In genomic region chr2:113078350-113078839, GRCh38 we compare ENCODE assay signal across 11 cellular contexts. TPM values are rescaled to one million over a fixed set of nuclear protein-coding genes. Genes with fewer than 3 reads are reported as not detected.
DNase-seq lines count a peak whose midpoint lies in the region; ATAC-seq, FAIRE-seq and TF ChIP-seq lines count a peak whose summit lies in the region.
"Had no signal": no experiment of that assay in that cellular context is flagged by ENCODE, and none has a peak within 500 bp of the region (broad histone marks: within the 10 kb centered on the region; RNA-seq: fewer than 3 reads in every experiment).

No MANE protein-coding gene starts in this region.

- H3K27ac ChIP-seq in RWPE1: peak overlapping the region; percentile 98
- H3K27ac ChIP-seq in keratinocyte (ENCODE audit: control insufficient read depth, insufficient read depth, low read length): peak overlapping the region; percentile 100
- H3K27ac ChIP-seq: esophagus muscularis mucosa had no signal

- POLR2A ChIA-PET in RWPE1 (lab: Yijun Ruan, JAX; ENCODE audit: low non-redundant PET): no interaction called here

- H4K20me1 ChIP-seq in keratinocyte (ENCODE audit: control insufficient read depth, extremely low read depth, insufficient read depth, low read length): no peaks in the 10 kb centered on the region

- TF ChIP-seq CTCF in RWPE1 (conservative IDR thresholded peaks at IDR 0.05; ENCODE audit: low read depth): no peak
- TF ChIP-seq CTCF in keratinocyte (optimal IDR thresholded peaks at IDR 0.05 in 1 of 3, IDR thresholded peaks at IDR 0.05 in 1 of 3, conservative IDR thresholded peaks at IDR 0.05 in 1 of 3; ENCODE audit: extremely low read depth in 1 of 3, insufficient read depth in 2 of 3, low read length in 3 of 3): no peak

- FAIRE-seq in keratinocyte (lab: Jason Lieb, UNC): peak; percentile 68

- peak overlapping the region; percentile 88 for H3K9ac ChIP-seq in keratinocyte (ENCODE audit: control insufficient read depth, extremely low read depth, insufficient read depth, low read length)

- CTCF ChIA-PET in RWPE1 (lab: Yijun Ruan, JAX): interaction anchor here (0.6 to 2.5 kb wide), 5 partner anchors 15 to 1439 kb away, joined by 3 to 6 read pairs (median 3); no protein-coding TSS in a partner anchor

- peak overlapping the region; percentile 73 for H3K4me2 ChIP-seq in keratinocyte (ENCODE audit: control insufficient read depth, extremely low read depth, insufficient read depth, low read depth, low read length)

- H3K4me3 ChIP-seq in keratinocyte (ENCODE audit: control insufficient read depth in 2 of 3, extremely low read depth in 1 of 3, insufficient read depth in 2 of 3, low read depth in 1 of 3, low read length in 3 of 3): peak overlapping the region in 2 of 3 experiments; percentile 18 to 45
- H3K4me3 ChIP-seq: esophagus muscularis mucosa had no signal

- H3K36me3 ChIP-seq in keratinocyte (ENCODE audit: control insufficient read depth in 2 of 2, extremely low read depth in 1 of 2, insufficient read depth in 2 of 2, low read length in 2 of 2): no peaks in the 10 kb centered on the region
- H3K36me3 ChIP-seq: esophagus muscularis mucosa had no signal

- peaks cover 3% of the 10 kb centered on the region for H3K9me1 ChIP-seq in keratinocyte (ENCODE audit: control insufficient read depth, extremely low read depth, insufficient read depth, low read length)

- H3K4me1 ChIP-seq in keratinocyte (ENCODE audit: control insufficient read depth, extremely low read depth, insufficient read depth, low read length): peaks cover 53% of the 10 kb centered on the region
- H3K4me1 ChIP-seq: esophagus muscularis mucosa had no signal

- peak overlapping the region; percentile 25 for H2AFZ ChIP-seq in keratinocyte (ENCODE audit: control insufficient read depth, low read length)

- H3K79me2 ChIP-seq in keratinocyte (ENCODE audit: control insufficient read depth, insufficient read depth, low read length): no peaks in the 10 kb centered on the region

- H3K27me3 ChIP-seq in keratinocyte (ENCODE audit: control insufficient read depth, extremely low read depth, insufficient read depth, low read length): no peaks in the 10 kb centered on the region

- DNase-seq in HK-2 (ENCODE audit: unreplicated experiment): peak; percentile 39
- peak; percentile 91 for DNase-seq in RWPE1 (ENCODE audit: low spot score)
- DNase-seq in keratinocyte (ENCODE audit: low read depth, low spot score): peak; percentile 87
- peak; percentile 57 for DNase-seq in stromal cell of bone marrow (ENCODE audit: low read depth)
- DNase-seq in UCSD-AML1 (lab: John Stamatoyannopoulos, UW; ENCODE audit: unreplicated experiment): no peak
- DNase-seq in epidermal melanocyte (ENCODE audit: insufficient read length, low spot score): no peak
- DNase-seq: DMS 273 treated with DMSO at 0.1 percent for 48 hours, NCI-H1436 had no signal

- dilution Hi-C loops in keratinocyte (cut with MboI; ENCODE audit: extremely low pct_ligation_motif_present, low sequenced_read_pairs): no loop called here

- ATAC-seq in HG03045 (IDR thresholded peaks at IDR 0.05; ENCODE audit: unreplicated experiment): no peak

- no peaks in the 10 kb centered on the region for H3K9me3 ChIP-seq in keratinocyte (ENCODE audit: control insufficient read depth, low read depth, low read length)
- H3K9me3 ChIP-seq: esophagus muscularis mucosa had no signal

RNA-seq across cellular contexts. Expression of gene IL1F10, which starts 10.6 kb away (rescaled TPM):
- polyA plus RNA-seq in keratinocyte: 0.15 to 0.75 TPM (median 0.37 TPM) in 3 replicates
- 1.9 TPM for polyA plus RNA-seq in keratinocyte (2011; ENCODE audit: low read depth)
- 0.47 and 0.73 TPM in 2 replicates for polyA plus RNA-seq in keratinocyte (2011; cell fraction: cytosol; rRNA removed)
- 0.49 and 0.56 TPM in 2 replicates for polyA plus RNA-seq in keratinocyte (2011; cell fraction: nucleus; rRNA removed)
- polyA plus RNA-seq in keratinocyte (2012; ENCODE audit: low replicate concordance): 0.22 and 6.2 TPM in 2 replicates
- polyA minus RNA-seq in keratinocyte: 0.69 TPM in 1 of 3 replicates, not detected in the others
- polyA minus RNA-seq in keratinocyte (2011; cell fraction: cytosol; rRNA and poly(A)+ RNA removed): not detected
- polyA minus RNA-seq in keratinocyte (2011; cell fraction: nucleus; rRNA and poly(A)+ RNA removed): not detected in 2 replicates
- polyA plus RNA-seq: urinary bladder had no signal

RNA-seq across cellular contexts. Expression of gene IL36RN, which starts 19.4 kb away (rescaled TPM):
- 1.7 to 7.9 TPM (median 3.9 TPM) in 3 replicates for polyA plus RNA-seq in keratinocyte
- polyA plus RNA-seq in keratinocyte (2011; ENCODE audit: low read depth): 30.2 TPM
- polyA plus RNA-seq in keratinocyte (2011; cell fraction: cytosol; rRNA removed): 1.5 and 3.2 TPM in 2 replicates
- polyA plus RNA-seq in keratinocyte (2011; cell fraction: nucleus; rRNA removed): 2.3 and 2.4 TPM in 2 replicates
- 1.2 and 38.5 TPM in 2 replicates for polyA plus RNA-seq in keratinocyte (2012; ENCODE audit: low replicate concordance)
- 0.85 to 5.1 TPM (median 3.0 TPM) in 3 replicates for polyA minus RNA-seq in keratinocyte
- 1.3 TPM for polyA minus RNA-seq in keratinocyte (2011; cell fraction: cytosol; rRNA and poly(A)+ RNA removed)
- 1.6 and 2.7 TPM in 2 replicates for polyA minus RNA-seq in keratinocyte (2011; cell fraction: nucleus; rRNA and poly(A)+ RNA removed)
- polyA plus RNA-seq: urinary bladder had no signal

RNA-seq across cellular contexts. Expression of gene IL36B, which starts 25.7 kb away (rescaled TPM):
- 0.14 to 0.21 TPM (median 0.14 TPM) in 3 replicates for polyA plus RNA-seq in keratinocyte
- 0.34 TPM for polyA plus RNA-seq in keratinocyte (2011; ENCODE audit: low read depth)
- 0.21 TPM in 1 of 2 replicates, not detected in the other for polyA plus RNA-seq in keratinocyte (2011; cell fraction: cytosol; rRNA removed)
- 0.19 TPM in 1 of 2 replicates, not detected in the other for polyA plus RNA-seq in keratinocyte (2011; cell fraction: nucleus; rRNA removed)
- 0.10 and 1.5 TPM in 2 replicates for polyA plus RNA-seq in keratinocyte (2012; ENCODE audit: low replicate concordance)
- polyA minus RNA-seq in keratinocyte: not detected in 3 replicates
- polyA minus RNA-seq in keratinocyte (2011; cell fraction: cytosol; rRNA and poly(A)+ RNA removed): not detected
- not detected in 2 replicates for polyA minus RNA-seq in keratinocyte (2011; cell fraction: nucleus; rRNA and poly(A)+ RNA removed)
- polyA plus RNA-seq: urinary bladder had no signal

RNA-seq across cellular contexts. Expression of gene IL1RN, which starts 49.0 kb away (rescaled TPM):
- polyA plus RNA-seq in keratinocyte: 114 to 190 TPM (median 128 TPM) in 3 replicates
- polyA plus RNA-seq in keratinocyte (2011; ENCODE audit: low read depth): 78.2 TPM
- polyA plus RNA-seq in keratinocyte (2011; cell fraction: cytosol; rRNA removed): 135 and 172 TPM in 2 replicates
- 163 and 216 TPM in 2 replicates for polyA plus RNA-seq in keratinocyte (2011; cell fraction: nucleus; rRNA removed)
- polyA plus RNA-seq in keratinocyte (2012; ENCODE audit: low replicate concordance): 86.5 and 244 TPM in 2 replicates
- polyA minus RNA-seq in keratinocyte: 115 to 344 TPM (median 161 TPM) in 3 replicates
- polyA minus RNA-seq in keratinocyte (2011; cell fraction: cytosol; rRNA and poly(A)+ RNA removed): 83.3 TPM
- polyA minus RNA-seq in keratinocyte (2011; cell fraction: nucleus; rRNA and poly(A)+ RNA removed): 66.6 and 115 TPM in 2 replicates

Comparison
In these comparisons a context has a peak if more than half of its experiments do, and no peak if none do; other contexts are left out.
1. DNase-seq: peak in HK-2 (single experiment), RWPE1 (single experiment), keratinocyte (single experiment) and stromal cell of bone marrow (single experiment); none in UCSD-AML1 (single experiment) and epidermal melanocyte (single experiment).